18 cellular contexts compared by ENCODE assay signal in the genomic region with DNA sequence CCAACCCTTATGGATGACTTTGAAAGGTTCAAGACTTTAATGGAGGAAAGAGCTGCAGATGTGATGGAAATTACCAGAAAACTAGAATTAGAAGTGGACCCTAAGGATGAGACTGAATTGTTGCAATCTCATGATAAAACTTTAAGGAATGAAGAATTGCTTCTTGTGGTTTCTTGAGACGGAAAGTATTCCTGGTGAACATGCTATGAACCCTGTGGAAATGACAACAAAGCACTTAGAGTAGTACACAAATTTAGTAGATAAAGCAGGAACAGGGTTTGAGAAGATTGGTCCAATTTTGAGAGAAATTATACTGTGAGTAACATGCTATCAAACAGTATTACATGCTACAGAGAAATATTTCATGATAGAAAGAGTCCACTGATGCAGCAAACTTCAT.
"Had no signal": no experiment of that assay in that cellular context is flagged by ENCODE, and none has a peak within 500 bp of the region (broad histone marks: within the 10 kb centered on the region; RNA-seq: fewer than 3 reads in every experiment).

No MANE protein-coding gene starts in this region.

- H3K9me3 Mint-ChIP-seq: activated B cell treated with CpG ODN at 0.5 μM for 24 hours; activated CD4-positive, alpha-beta memory T cell treated with anti-CD3 and anti-CD28 coated beads, Interleukin-2, amount 10 ng/mL, durations not matched to agents 7 days and 5 days; memory B cell; naive B cell; neural crest cell; stimulated activated naive CD8-positive, alpha-beta T cell treated with anti-CD3 and anti-CD28 coated beads, Interleukin-15, Interleukin-2, amounts not matched to agents 100 ng/mL and 50 ng/mL, for 24 hours; T-helper 2 cell treated with Interferon-gamma antibody and Interleukin-4, amounts not matched to agents 5 μg/mL and 100 μg/mL, for 36 hours had no signal

- H3K27ac ChIP-seq: ascending aorta, suprapubic skin, vagina had no signal

- ATAC-seq: activated CD8-positive, alpha-beta memory T cell treated with anti-CD3 and anti-CD28 coated beads, Interleukin-2, amount 10 ng/mL, durations not matched to agents 7 days and 5 days; mucosa of descending colon had no signal

- H3K9me3 ChIP-seq: ascending aorta, mucosa of descending colon, suprapubic skin, vagina had no signal

- H3K36me3 Mint-ChIP-seq: activated CD8-positive, alpha-beta memory T cell treated with anti-CD3 and anti-CD28 coated beads, Interleukin-2, amount 10 ng/mL, durations not matched to agents 7 days and 5 days had no signal

- H3K27ac Mint-ChIP-seq: activated B cell treated with CpG ODN at 0.5 μM for 24 hours; activated CD4-positive, alpha-beta memory T cell treated with anti-CD3 and anti-CD28 coated beads, Interleukin-2, amount 10 ng/mL, durations not matched to agents 7 days and 5 days; activated CD8-positive, alpha-beta memory T cell treated with anti-CD3 and anti-CD28 coated beads, Interleukin-2, amount 10 ng/mL, durations not matched to agents 7 days and 5 days; memory B cell; naive B cell; progenitor cell of endocrine pancreas; stimulated activated naive CD8-positive, alpha-beta T cell treated with anti-CD3 and anti-CD28 coated beads, Interleukin-15, Interleukin-2, amounts not matched to agents 100 ng/mL and 50 ng/mL, for 24 hours; T-helper 2 cell treated with Interferon-gamma antibody and Interleukin-4, amounts not matched to agents 5 μg/mL and 100 μg/mL, for 36 hours had no signal

- H3K36me3 ChIP-seq: ascending aorta, suprapubic skin, vagina had no signal

- H3K4me3 Mint-ChIP-seq: activated B cell treated with CpG ODN at 0.5 μM for 24 hours; activated CD4-positive, alpha-beta memory T cell treated with anti-CD3 and anti-CD28 coated beads, Interleukin-2, amount 10 ng/mL, durations not matched to agents 7 days and 5 days; activated CD8-positive, alpha-beta memory T cell treated with anti-CD3 and anti-CD28 coated beads, Interleukin-2, amount 10 ng/mL, durations not matched to agents 7 days and 5 days; memory B cell; naive B cell; neural crest cell; stimulated activated naive CD8-positive, alpha-beta T cell treated with anti-CD3 and anti-CD28 coated beads, Interleukin-15, Interleukin-2, amounts not matched to agents 100 ng/mL and 50 ng/mL, for 24 hours; T-helper 2 cell treated with Interferon-gamma antibody and Interleukin-4, amounts not matched to agents 5 μg/mL and 100 μg/mL, for 36 hours had no signal

- H3K27me3 Mint-ChIP-seq: activated B cell treated with CpG ODN at 0.5 μM for 24 hours; activated CD4-positive, alpha-beta memory T cell treated with anti-CD3 and anti-CD28 coated beads, Interleukin-2, amount 10 ng/mL, durations not matched to agents 7 days and 5 days; activated CD8-positive, alpha-beta memory T cell treated with anti-CD3 and anti-CD28 coated beads, Interleukin-2, amount 10 ng/mL, durations not matched to agents 7 days and 5 days; memory B cell; naive B cell; progenitor cell of endocrine pancreas; stimulated activated naive CD8-positive, alpha-beta T cell treated with anti-CD3 and anti-CD28 coated beads, Interleukin-15, Interleukin-2, amounts not matched to agents 100 ng/mL and 50 ng/mL, for 24 hours had no signal

- H3K4me1 Mint-ChIP-seq: activated B cell treated with CpG ODN at 0.5 μM for 24 hours; activated CD4-positive, alpha-beta memory T cell treated with anti-CD3 and anti-CD28 coated beads, Interleukin-2, amount 10 ng/mL, durations not matched to agents 7 days and 5 days; activated CD8-positive, alpha-beta memory T cell treated with anti-CD3 and anti-CD28 coated beads, Interleukin-2, amount 10 ng/mL, durations not matched to agents 7 days and 5 days; memory B cell; naive B cell had no signal

- H3K4me1 ChIP-seq: ascending aorta, suprapubic skin, vagina had no signal

- H3K27me3 ChIP-seq: ascending aorta, suprapubic skin, vagina had no signal

- H3K4me3 ChIP-seq: ascending aorta, mucosa of descending colon, suprapubic skin, vagina had no signal

- DNase-seq: activated B cell treated with CpG ODN at 0.5 μM for 24 hours; activated CD4-positive, alpha-beta memory T cell treated with anti-CD3 and anti-CD28 coated beads, Interleukin-2, amount 10 ng/mL, durations not matched to agents 7 days and 5 days; activated CD4-positive, alpha-beta T cell treated with anti-CD3 and anti-CD28 coated beads for 4 hours; activated CD8-positive, alpha-beta memory T cell treated with anti-CD3 and anti-CD28 coated beads, Interleukin-2, amount 10 ng/mL, durations not matched to agents 7 days and 5 days; cerebellar nuclear complex; effector CD4-positive, alpha-beta T cell; mucosa of descending colon; naive B cell; stimulated activated CD4-positive, alpha-beta T cell treated with anti-CD3 and anti-CD28 coated beads, Interleukin-2, amount 100 ng/mL, for 24 hours; trophoblast cell had no signal
